Comparison of ENCODE assay signal across 1 cellular context in the genomic region with DNA sequence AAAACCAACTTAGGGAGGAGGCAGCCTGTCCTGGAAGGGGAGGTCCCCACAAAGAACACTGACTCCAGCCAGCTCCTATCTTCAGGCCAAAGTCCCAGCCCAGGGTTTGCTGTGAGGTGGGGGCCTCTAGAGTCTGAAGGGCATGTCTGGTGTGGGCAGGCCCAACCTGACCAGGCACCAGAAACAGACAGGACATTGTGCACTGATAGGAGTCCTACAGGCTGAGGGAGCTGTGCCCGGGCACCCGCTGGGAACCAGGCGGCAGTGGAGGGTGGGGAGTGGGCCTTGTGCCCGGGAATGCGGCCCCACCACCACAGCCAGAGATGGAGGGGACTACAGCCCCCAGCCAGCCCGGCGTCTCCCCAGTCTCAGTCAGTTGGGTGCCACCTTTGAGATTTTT.
TF ChIP-seq lines count a peak whose summit lies in the region.

No MANE protein-coding gene starts in this region.

TF ChIP-seq in H1, 55 proteins besides CTCF, POLR2A, EP300 and RAD21 (continued from another document):
- TF ChIP-seq, protein P1, sequence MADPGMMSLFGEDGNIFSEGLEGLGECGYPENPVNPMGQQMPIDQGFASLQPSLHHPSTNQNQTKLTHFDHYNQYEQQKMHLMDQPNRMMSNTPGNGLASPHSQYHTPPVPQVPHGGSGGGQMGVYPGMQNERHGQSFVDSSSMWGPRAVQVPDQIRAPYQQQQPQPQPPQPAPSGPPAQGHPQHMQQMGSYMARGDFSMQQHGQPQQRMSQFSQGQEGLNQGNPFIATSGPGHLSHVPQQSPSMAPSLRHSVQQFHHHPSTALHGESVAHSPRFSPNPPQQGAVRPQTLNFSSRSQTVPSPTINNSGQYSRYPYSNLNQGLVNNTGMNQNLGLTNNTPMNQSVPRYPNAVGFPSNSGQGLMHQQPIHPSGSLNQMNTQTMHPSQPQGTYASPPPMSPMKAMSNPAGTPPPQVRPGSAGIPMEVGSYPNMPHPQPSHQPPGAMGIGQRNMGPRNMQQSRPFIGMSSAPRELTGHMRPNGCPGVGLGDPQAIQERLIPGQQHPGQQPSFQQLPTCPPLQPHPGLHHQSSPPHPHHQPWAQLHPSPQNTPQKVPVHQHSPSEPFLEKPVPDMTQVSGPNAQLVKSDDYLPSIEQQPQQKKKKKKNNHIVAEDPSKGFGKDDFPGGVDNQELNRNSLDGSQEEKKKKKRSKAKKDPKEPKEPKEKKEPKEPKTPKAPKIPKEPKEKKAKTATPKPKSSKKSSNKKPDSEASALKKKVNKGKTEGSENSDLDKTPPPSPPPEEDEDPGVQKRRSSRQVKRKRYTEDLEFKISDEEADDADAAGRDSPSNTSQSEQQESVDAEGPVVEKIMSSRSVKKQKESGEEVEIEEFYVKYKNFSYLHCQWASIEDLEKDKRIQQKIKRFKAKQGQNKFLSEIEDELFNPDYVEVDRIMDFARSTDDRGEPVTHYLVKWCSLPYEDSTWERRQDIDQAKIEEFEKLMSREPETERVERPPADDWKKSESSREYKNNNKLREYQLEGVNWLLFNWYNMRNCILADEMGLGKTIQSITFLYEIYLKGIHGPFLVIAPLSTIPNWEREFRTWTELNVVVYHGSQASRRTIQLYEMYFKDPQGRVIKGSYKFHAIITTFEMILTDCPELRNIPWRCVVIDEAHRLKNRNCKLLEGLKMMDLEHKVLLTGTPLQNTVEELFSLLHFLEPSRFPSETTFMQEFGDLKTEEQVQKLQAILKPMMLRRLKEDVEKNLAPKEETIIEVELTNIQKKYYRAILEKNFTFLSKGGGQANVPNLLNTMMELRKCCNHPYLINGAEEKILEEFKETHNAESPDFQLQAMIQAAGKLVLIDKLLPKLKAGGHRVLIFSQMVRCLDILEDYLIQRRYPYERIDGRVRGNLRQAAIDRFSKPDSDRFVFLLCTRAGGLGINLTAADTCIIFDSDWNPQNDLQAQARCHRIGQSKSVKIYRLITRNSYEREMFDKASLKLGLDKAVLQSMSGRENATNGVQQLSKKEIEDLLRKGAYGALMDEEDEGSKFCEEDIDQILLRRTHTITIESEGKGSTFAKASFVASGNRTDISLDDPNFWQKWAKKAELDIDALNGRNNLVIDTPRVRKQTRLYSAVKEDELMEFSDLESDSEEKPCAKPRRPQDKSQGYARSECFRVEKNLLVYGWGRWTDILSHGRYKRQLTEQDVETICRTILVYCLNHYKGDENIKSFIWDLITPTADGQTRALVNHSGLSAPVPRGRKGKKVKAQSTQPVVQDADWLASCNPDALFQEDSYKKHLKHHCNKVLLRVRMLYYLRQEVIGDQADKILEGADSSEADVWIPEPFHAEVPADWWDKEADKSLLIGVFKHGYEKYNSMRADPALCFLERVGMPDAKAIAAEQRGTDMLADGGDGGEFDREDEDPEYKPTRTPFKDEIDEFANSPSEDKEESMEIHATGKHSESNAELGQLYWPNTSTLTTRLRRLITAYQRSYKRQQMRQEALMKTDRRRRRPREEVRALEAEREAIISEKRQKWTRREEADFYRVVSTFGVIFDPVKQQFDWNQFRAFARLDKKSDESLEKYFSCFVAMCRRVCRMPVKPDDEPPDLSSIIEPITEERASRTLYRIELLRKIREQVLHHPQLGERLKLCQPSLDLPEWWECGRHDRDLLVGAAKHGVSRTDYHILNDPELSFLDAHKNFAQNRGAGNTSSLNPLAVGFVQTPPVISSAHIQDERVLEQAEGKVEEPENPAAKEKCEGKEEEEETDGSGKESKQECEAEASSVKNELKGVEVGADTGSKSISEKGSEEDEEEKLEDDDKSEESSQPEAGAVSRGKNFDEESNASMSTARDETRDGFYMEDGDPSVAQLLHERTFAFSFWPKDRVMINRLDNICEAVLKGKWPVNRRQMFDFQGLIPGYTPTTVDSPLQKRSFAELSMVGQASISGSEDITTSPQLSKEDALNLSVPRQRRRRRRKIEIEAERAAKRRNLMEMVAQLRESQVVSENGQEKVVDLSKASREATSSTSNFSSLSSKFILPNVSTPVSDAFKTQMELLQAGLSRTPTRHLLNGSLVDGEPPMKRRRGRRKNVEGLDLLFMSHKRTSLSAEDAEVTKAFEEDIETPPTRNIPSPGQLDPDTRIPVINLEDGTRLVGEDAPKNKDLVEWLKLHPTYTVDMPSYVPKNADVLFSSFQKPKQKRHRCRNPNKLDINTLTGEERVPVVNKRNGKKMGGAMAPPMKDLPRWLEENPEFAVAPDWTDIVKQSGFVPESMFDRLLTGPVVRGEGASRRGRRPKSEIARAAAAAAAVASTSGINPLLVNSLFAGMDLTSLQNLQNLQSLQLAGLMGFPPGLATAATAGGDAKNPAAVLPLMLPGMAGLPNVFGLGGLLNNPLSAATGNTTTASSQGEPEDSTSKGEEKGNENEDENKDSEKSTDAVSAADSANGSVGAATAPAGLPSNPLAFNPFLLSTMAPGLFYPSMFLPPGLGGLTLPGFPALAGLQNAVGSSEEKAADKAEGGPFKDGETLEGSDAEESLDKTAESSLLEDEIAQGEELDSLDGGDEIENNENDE (IDR thresholded peaks at IDR 0.05; ENCODE audit: insufficient replicate concordance, low read length) = no peak
- TF ChIP-seq EZH2 (IDR thresholded peaks at IDR 0.05; ENCODE audit: low read depth, low read length, severe bottlenecking) (no peak), MAFK (IDR thresholded peaks at IDR 0.05; ENCODE audit: low read depth, low read length) (no peak), RNF2 (IDR thresholded peaks at IDR 0.05; ENCODE audit: borderline replicate concordance, low read depth, low read length, missing control alignments, poor library complexity, severe bottlenecking) (no peak), CREB1 (IDR thresholded peaks at IDR 0.05) (no peak), BRCA1 (IDR thresholded peaks at IDR 0.05; ENCODE audit: low read depth, low read length) (no peak), CHD1 (IDR thresholded peaks at IDR 0.05; ENCODE audit: low read depth, low read length) (no peak), POU5F1 (IDR thresholded peaks at IDR 0.05; ENCODE audit: low read depth, low read length) (no peak), HDAC6 (IDR thresholded peaks at IDR 0.05; ENCODE audit: low read depth, low read length) (no peak), SP1 (IDR thresholded peaks at IDR 0.05; ENCODE audit: low read depth, low read length) (no peak), EGR1 (IDR thresholded peaks at IDR 0.05; ENCODE audit: borderline replicate concordance, low read depth, low read length) (no peak)
- TF ChIP-seq, protein P2, sequence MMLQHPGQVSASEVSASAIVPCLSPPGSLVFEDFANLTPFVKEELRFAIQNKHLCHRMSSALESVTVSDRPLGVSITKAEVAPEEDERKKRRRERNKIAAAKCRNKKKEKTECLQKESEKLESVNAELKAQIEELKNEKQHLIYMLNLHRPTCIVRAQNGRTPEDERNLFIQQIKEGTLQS (IDR thresholded peaks at IDR 0.05; ENCODE audit: insufficient read depth, low read depth, low read length) = no peak
